Comparison of ENCODE assay signal across 1 cellular context in the genomic region with DNA sequence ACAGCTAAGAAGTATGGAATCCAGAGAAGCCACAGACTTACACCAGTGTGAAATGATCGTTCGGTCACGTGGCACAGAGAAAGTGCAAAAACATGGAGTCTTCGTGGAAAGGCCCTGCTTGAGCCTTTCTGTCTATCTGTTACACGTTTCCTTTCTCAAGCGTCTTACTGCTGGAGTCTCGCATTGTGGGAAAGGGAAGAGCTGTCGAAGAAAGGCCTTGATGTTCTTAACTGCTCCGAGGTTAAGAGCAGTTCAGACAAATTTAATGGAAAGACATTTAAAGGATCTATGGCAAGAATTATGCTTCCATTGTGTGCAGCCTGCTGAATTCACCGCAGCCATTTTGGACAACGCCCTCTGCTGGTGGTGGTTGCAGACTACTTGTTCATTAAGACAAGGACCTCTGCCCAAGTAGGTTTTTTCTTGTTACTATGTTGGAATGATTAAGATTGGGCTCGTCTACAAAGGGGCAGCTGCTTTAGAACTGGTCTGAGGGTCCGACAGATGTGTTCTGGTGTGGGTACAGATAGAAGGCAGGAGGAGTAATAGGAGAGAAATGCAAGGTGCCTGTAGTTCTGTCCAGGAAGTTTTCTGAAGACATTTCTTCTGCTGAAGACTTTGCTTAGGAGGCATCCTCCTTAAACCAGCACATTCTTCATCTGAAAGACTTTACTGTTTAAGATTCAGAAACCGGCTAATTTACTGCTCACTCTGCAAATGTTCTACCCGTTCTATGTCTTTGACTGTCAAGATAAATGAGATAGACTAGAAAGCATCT.
TF ChIP-seq lines count a peak whose summit lies in the region.

No MANE protein-coding gene starts in this region.

TF ChIP-seq in K562, 482 proteins besides CTCF, POLR2A, EP300 and RAD21 (continued from another document and continues in another):
- TF ChIP-seq AFF1 (IDR thresholded peaks at IDR 0.05; ENCODE audit: low read depth in 1 of 2, partially characterized antibody in 2 of 2), result no peak
- TF ChIP-seq PHF8 (IDR thresholded peaks at IDR 0.05; ENCODE audit: borderline replicate concordance, low read length), result no peak
- no peak for TF ChIP-seq ZBTB1 (CRISPR knock-in tag; IDR thresholded peaks at IDR 0.05; ENCODE audit: borderline replicate concordance, low read depth)
- peak; percentile 44; the same call in 1 of the 2 replicates for TF ChIP-seq EHMT2 (IDR thresholded peaks at IDR 0.05)
- TF ChIP-seq HDAC3 (IDR thresholded peaks at IDR 0.05; ENCODE audit: borderline replicate concordance, partially characterized antibody), result no peak
- peak; percentile 60 for TF ChIP-seq CTCFL (IDR thresholded peaks at IDR 0.05; ENCODE audit: borderline replicate concordance, insufficient read depth, low read depth, low read length, poor library complexity, severe bottlenecking)
- no peak for TF ChIP-seq HLTF (IDR thresholded peaks at IDR 0.05)
- TF ChIP-seq, protein P1, sequence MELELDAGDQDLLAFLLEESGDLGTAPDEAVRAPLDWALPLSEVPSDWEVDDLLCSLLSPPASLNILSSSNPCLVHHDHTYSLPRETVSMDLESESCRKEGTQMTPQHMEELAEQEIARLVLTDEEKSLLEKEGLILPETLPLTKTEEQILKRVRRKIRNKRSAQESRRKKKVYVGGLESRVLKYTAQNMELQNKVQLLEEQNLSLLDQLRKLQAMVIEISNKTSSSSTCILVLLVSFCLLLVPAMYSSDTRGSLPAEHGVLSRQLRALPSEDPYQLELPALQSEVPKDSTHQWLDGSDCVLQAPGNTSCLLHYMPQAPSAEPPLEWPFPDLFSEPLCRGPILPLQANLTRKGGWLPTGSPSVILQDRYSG (tag; conservative IDR thresholded peaks at IDR 0.05; ENCODE audit: low read depth), result 0 out of 2 replicates have a peak, but pooled peaks have one; percentile 34
- no peak for TF ChIP-seq KDM4B (IDR thresholded peaks at IDR 0.05; ENCODE audit: borderline replicate concordance in 2 of 2, low read depth in 1 of 2)
- TF ChIP-seq EZH2 (IDR thresholded peaks at IDR 0.05; ENCODE audit: borderline replicate concordance, low read depth, low read length), result no peak
- TF ChIP-seq USF2 (CRISPR knock-in tag; IDR thresholded peaks at IDR 0.05), result peak; percentile 68
- TF ChIP-seq, protein P2, sequence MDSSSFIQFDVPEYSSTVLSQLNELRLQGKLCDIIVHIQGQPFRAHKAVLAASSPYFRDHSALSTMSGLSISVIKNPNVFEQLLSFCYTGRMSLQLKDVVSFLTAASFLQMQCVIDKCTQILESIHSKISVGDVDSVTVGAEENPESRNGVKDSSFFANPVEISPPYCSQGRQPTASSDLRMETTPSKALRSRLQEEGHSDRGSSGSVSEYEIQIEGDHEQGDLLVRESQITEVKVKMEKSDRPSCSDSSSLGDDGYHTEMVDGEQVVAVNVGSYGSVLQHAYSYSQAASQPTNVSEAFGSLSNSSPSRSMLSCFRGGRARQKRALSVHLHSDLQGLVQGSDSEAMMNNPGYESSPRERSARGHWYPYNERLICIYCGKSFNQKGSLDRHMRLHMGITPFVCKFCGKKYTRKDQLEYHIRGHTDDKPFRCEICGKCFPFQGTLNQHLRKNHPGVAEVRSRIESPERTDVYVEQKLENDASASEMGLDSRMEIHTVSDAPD (CRISPR knock-in tag; IDR thresholded peaks at IDR 0.05), result no peak
- TF ChIP-seq, protein P3, sequence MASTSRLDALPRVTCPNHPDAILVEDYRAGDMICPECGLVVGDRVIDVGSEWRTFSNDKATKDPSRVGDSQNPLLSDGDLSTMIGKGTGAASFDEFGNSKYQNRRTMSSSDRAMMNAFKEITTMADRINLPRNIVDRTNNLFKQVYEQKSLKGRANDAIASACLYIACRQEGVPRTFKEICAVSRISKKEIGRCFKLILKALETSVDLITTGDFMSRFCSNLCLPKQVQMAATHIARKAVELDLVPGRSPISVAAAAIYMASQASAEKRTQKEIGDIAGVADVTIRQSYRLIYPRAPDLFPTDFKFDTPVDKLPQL (IDR thresholded peaks at IDR 0.05; ENCODE audit: extremely low read depth, insufficient read length), result no peak
- TF ChIP-seq ZNF76 (CRISPR knock-in tag; IDR thresholded peaks at IDR 0.05; ENCODE audit: borderline replicate concordance), result no peak
- TF ChIP-seq ZNF766 (CRISPR knock-in tag; conservative IDR thresholded peaks at IDR 0.05), result no peak
- peak; percentile 80 for TF ChIP-seq L3MBTL2 (IDR thresholded peaks at IDR 0.05)
- TF ChIP-seq DMBX1 (CRISPR knock-in tag; IDR thresholded peaks at IDR 0.05; ENCODE audit: borderline replicate concordance), result no peak
- TF ChIP-seq, protein P4, sequence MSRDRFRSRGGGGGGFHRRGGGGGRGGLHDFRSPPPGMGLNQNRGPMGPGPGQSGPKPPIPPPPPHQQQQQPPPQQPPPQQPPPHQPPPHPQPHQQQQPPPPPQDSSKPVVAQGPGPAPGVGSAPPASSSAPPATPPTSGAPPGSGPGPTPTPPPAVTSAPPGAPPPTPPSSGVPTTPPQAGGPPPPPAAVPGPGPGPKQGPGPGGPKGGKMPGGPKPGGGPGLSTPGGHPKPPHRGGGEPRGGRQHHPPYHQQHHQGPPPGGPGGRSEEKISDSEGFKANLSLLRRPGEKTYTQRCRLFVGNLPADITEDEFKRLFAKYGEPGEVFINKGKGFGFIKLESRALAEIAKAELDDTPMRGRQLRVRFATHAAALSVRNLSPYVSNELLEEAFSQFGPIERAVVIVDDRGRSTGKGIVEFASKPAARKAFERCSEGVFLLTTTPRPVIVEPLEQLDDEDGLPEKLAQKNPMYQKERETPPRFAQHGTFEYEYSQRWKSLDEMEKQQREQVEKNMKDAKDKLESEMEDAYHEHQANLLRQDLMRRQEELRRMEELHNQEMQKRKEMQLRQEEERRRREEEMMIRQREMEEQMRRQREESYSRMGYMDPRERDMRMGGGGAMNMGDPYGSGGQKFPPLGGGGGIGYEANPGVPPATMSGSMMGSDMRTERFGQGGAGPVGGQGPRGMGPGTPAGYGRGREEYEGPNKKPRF (IDR thresholded peaks at IDR 0.05; ENCODE audit: low read depth, low read length), result no peak
- TF ChIP-seq ZKSCAN8 (CRISPR knock-in tag; IDR thresholded peaks at IDR 0.05), result 0 out of 2 replicates have a peak, but pooled peaks have one; percentile 54
- TF ChIP-seq ZFP36 (IDR thresholded peaks at IDR 0.05; ENCODE audit: low read depth, low read length, partially characterized antibody), result peak; percentile 9
- no peak for TF ChIP-seq ARHGAP35 (IDR thresholded peaks at IDR 0.05; ENCODE audit: partially characterized antibody)
- no peak for TF ChIP-seq CHCHD3 (CRISPR knock-in tag; IDR thresholded peaks at IDR 0.05)
- no peak for TF ChIP-seq ZNF707 (CRISPR knock-in tag; conservative IDR thresholded peaks at IDR 0.05)
- TF ChIP-seq, protein P5, sequence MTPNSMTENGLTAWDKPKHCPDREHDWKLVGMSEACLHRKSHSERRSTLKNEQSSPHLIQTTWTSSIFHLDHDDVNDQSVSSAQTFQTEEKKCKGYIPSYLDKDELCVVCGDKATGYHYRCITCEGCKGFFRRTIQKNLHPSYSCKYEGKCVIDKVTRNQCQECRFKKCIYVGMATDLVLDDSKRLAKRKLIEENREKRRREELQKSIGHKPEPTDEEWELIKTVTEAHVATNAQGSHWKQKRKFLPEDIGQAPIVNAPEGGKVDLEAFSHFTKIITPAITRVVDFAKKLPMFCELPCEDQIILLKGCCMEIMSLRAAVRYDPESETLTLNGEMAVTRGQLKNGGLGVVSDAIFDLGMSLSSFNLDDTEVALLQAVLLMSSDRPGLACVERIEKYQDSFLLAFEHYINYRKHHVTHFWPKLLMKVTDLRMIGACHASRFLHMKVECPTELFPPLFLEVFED (CRISPR knock-in tag; conservative IDR thresholded peaks at IDR 0.05), result no peak
- TF ChIP-seq TEAD2 (tag; IDR thresholded peaks at IDR 0.05), result 0 out of 2 replicates have a peak, but pooled peaks have one; percentile 51
- no peak for TF ChIP-seq BRD4 (IDR thresholded peaks at IDR 0.05)
- no peak for TF ChIP-seq KAT7 (CRISPR knock-in tag; IDR thresholded peaks at IDR 0.05; ENCODE audit: borderline replicate concordance)
- TF ChIP-seq PHB2 (IDR thresholded peaks at IDR 0.05; ENCODE audit: low read depth), result no peak
- no peak for TF ChIP-seq RBM39 (optimal IDR thresholded peaks at IDR 0.05; ENCODE audit: low read depth, low read length)
- TF ChIP-seq ZNF609 (CRISPR knock-in tag; IDR thresholded peaks at IDR 0.05; ENCODE audit: borderline replicate concordance), result no peak
- TF ChIP-seq U2AF2 (optimal IDR thresholded peaks at IDR 0.05; ENCODE audit: low read depth, low read length), result no peak
- no peak for TF ChIP-seq TCFL5 (CRISPR knock-in tag; conservative IDR thresholded peaks at IDR 0.05)
- no peak for TF ChIP-seq GABPB1 (CRISPR knock-in tag; IDR thresholded peaks at IDR 0.05)
- peak; percentile 68 for TF ChIP-seq RAD51 (IDR thresholded peaks at IDR 0.05; ENCODE audit: borderline replicate concordance, low read depth)
